8 cellular contexts compared by ENCODE assay signal in the genomic region with DNA sequence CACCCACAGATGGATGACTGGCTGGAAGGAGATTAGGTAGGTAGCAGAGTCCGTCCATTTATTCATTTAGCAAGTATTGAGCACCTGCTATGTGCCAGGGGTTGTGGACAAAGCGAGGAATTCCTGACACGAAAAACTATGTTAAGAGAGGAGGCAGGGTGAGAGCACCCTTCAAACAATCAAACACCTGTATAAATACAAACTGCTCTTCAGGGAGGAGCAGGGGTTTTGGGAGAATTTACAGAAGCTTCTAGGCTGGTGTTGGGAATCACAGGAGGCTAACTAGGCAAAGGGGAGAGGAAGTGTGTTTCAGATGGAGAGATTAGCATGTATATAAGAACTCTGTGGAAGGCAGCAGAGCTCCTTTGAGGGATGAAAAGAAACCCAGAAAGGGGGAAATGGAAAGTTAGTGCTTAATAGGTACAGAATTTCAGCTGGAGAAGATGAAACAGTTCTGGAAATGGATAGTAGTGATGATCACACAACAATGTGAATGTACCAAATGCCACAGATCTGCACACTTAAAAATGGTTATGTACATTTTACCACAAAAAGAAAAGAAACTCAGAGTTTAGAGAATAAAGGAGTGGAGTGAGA. TPM values are rescaled to one million over a fixed set of nuclear protein-coding genes. Genes with fewer than 3 reads are reported as not detected.
DNase-seq lines count a peak whose midpoint lies in the region; ATAC-seq, FAIRE-seq and TF ChIP-seq lines count a peak whose summit lies in the region.

No MANE protein-coding gene starts in this region.

- BruUV-seq in A673 (replicated peaks; lab: Mats Ljungman, UMichigan), result TSS peak; percentile 75

- CTCF ChIA-PET in A673 (lab: Charles Lee) (no interaction called here), HEK293T (lab: Yijun Ruan, JAX) (no interaction called here)

- H3K4me3 ChIP-seq in A673 (ENCODE audit: low read depth, low read length, poor library complexity, severe bottlenecking) (peak overlapping the region; percentile 76), HUES48 (ENCODE audit: low read depth, low read length) (peak overlapping the region; percentile 77), bronchial epithelial cell (ENCODE audit: low read depth, low read length) (peak overlapping the region; percentile 71), mucosa of rectum (ENCODE audit: low read length in 2 of 2) (peak overlapping the region; percentile 81 to 85)

- H3K9me3 ChIP-seq in A673 (ENCODE audit: low read depth, low read length, poor library complexity, severe bottlenecking) (no peaks in the 10 kb centered on the region), HUES48 (ENCODE audit: control insufficient read depth, insufficient read depth, low read length) (no peaks in the 10 kb centered on the region), mucosa of rectum (ENCODE audit: control insufficient read depth in 2 of 2, low read length in 2 of 2) (no peaks in the 10 kb centered on the region)

- H3K27ac ChIP-seq in A673 (ENCODE audit: low read depth, low read length, poor library complexity, severe bottlenecking) (peak overlapping the region; percentile 70), HUES48 (ENCODE audit: low read depth, low read length) (peak overlapping the region; percentile 97), mucosa of rectum (ENCODE audit: low read depth in 2 of 2, low read length in 2 of 2) (peak overlapping the region; percentile 82 to 84)

- POLR2A ChIA-PET in A673 (lab: Charles Lee; ENCODE audit: low non-redundant PET) (no interaction called here), HEK293T (lab: Yijun Ruan, JAX) (interaction anchor here (0.6 to 2.8 kb wide), 7 partner anchors 9 to 293 kb away, joined by 3 to 23 read pairs (median 5); partner anchors contain the start of genes NKTR and SS18L2)

- DNase-seq in A673 (ENCODE audit: low spot score), result no peak
- DNase-seq in bronchial epithelial cell (ENCODE audit: low read depth), result no peak
- no peak for DNase-seq in NK-92 treated with Interleukin-12 subunit alpha and Interleukin-12 subunit beta, amount 100 ng/mL, for 24 hours (lab: John Stamatoyannopoulos, UW)
- DNase-seq in stimulated activated naive CD4-positive, alpha-beta T cell (lab: John Stamatoyannopoulos, UW), result no peak
- DNase-seq in sciatic nerve (ENCODE audit: low spot score), result no peak
- no peak for DNase-seq in HEK293T (ENCODE audit: extremely low spot score)

- no peak for TF ChIP-seq CTCF in A673 (conservative IDR thresholded peaks at IDR 0.05; ENCODE audit: low read depth, low read length)
- TF ChIP-seq CTCF in bronchial epithelial cell (IDR thresholded peaks at IDR 0.05; ENCODE audit: insufficient read depth, low read length, severe bottlenecking), result no peak

- H3K9ac ChIP-seq in HUES48 (ENCODE audit: low read depth, low read length), result peak overlapping the region; percentile 84
- H3K9ac ChIP-seq in mucosa of rectum (ENCODE audit: low read depth in 1 of 2, low read length in 2 of 2), result peak overlapping the region; percentile 80

- no peak for FAIRE-seq in bronchial epithelial cell (lab: Jason Lieb, UNC)

- peaks cover 5% of the 10 kb centered on the region for H3K4me1 ChIP-seq in A673 (ENCODE audit: insufficient read depth, low read length, poor library complexity, severe bottlenecking)
- peaks cover 18% of the 10 kb centered on the region for H3K4me1 ChIP-seq in HUES48 (ENCODE audit: control insufficient read depth, insufficient read depth, low read length)
- peaks cover 6 to 7% of the 10 kb centered on the region in 2 donors for H3K4me1 ChIP-seq in mucosa of rectum (ENCODE audit: control insufficient read depth in 2 of 2, insufficient read depth in 2 of 2, low read length in 2 of 2)

- no peak for ATAC-seq in sciatic nerve

- H3K36me3 ChIP-seq in A673 (ENCODE audit: insufficient read depth, low read length, poor library complexity, severe bottlenecking) (no peaks in the 10 kb centered on the region), HUES48 (ENCODE audit: control insufficient read depth, insufficient read depth, low read length) (peaks cover 4% of the 10 kb centered on the region; the same call in 1 of the 2 replicates), bronchial epithelial cell (ENCODE audit: control insufficient read depth, insufficient read depth, low read length) (no peaks in the 10 kb centered on the region), mucosa of rectum (ENCODE audit: control insufficient read depth in 2 of 2, insufficient read depth in 2 of 2, low read length in 2 of 2) (peaks cover 0 to 2% of the 10 kb centered on the region in 2 donors)

- no peaks in the 10 kb centered on the region for H3K27me3 ChIP-seq in A673 (replicated peaks; ENCODE audit: insufficient read depth, low read depth, low read length, poor library complexity)
- no peaks in the 10 kb centered on the region for H3K27me3 ChIP-seq in HUES48 (ENCODE audit: control insufficient read depth, insufficient read depth, low read length)
- H3K27me3 ChIP-seq in bronchial epithelial cell (ENCODE audit: control insufficient read depth, insufficient read depth, low read length), result no peaks in the 10 kb centered on the region
- no peaks in the 10 kb centered on the region for H3K27me3 ChIP-seq in mucosa of rectum (ENCODE audit: control insufficient read depth in 2 of 2, insufficient read depth in 2 of 2, low read length in 2 of 2)

- intact Hi-C loops in A673 (cut with micrococcal nuclease; ENCODE audit: unreplicated experiment) (no loop called here), sciatic nerve (cut with DNase I) (loop anchor here (5.0 kb wide), 1 partner anchor 165 kb away; no protein-coding TSS in a partner anchor)

TF ChIP-seq in HEK293T, 16 proteins besides CTCF, POLR2A, EP300 and RAD21:
- TF ChIP-seq NFRKB (IDR thresholded peaks at IDR 0.05) (no peak), FOXK2 (IDR thresholded peaks at IDR 0.05) (no peak), ZNF384 (IDR thresholded peaks at IDR 0.05) (no peak), BHLHE40 (IDR thresholded peaks at IDR 0.05; ENCODE audit: borderline replicate concordance) (no peak), HDGF (IDR thresholded peaks at IDR 0.05; ENCODE audit: borderline replicate concordance) (no peak), LEF1 (IDR thresholded peaks at IDR 0.05; ENCODE audit: borderline replicate concordance) (no peak), SUZ12 (IDR thresholded peaks at IDR 0.05) (no peak), ELF4 (IDR thresholded peaks at IDR 0.05) (no peak), FOXA1 (IDR thresholded peaks at IDR 0.05) (no peak), CTBP1 (IDR thresholded peaks at IDR 0.05; ENCODE audit: borderline replicate concordance) (no peak), ARNT (IDR thresholded peaks at IDR 0.05) (no peak), TARDBP (IDR thresholded peaks at IDR 0.05) (no peak), L3MBTL2 (conservative IDR thresholded peaks at IDR 0.05) (no peak), SP1 (IDR thresholded peaks at IDR 0.05) (no peak), FOXM1 (IDR thresholded peaks at IDR 0.05; ENCODE audit: borderline replicate concordance) (no peak)
- TF ChIP-seq, protein P1, sequence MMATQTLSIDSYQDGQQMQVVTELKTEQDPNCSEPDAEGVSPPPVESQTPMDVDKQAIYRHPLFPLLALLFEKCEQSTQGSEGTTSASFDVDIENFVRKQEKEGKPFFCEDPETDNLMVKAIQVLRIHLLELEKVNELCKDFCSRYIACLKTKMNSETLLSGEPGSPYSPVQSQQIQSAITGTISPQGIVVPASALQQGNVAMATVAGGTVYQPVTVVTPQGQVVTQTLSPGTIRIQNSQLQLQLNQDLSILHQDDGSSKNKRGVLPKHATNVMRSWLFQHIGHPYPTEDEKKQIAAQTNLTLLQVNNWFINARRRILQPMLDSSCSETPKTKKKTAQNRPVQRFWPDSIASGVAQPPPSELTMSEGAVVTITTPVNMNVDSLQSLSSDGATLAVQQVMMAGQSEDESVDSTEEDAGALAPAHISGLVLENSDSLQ (IDR thresholded peaks at IDR 0.05), result no peak
TF ChIP-seq in HEK293T: peak in this region for 0.

RNA-seq across cellular contexts. Expression of gene SEC22C, which starts 0.8 kb away (rescaled TPM):
- total RNA-seq in A673 (2021) (28.9 and 29.5 TPM in 2 replicates), bronchial epithelial cell (44.7 and 55.0 TPM in 2 replicates), sciatic nerve (59.5 TPM)

RNA-seq across cellular contexts. Expression of gene SS18L2, which starts 8.1 kb away (rescaled TPM):
- total RNA-seq in A673 (2021), result 13.5 and 14.9 TPM in 2 replicates
- 22.1 and 25.0 TPM in 2 replicates for total RNA-seq in bronchial epithelial cell
- 16.0 TPM for total RNA-seq in sciatic nerve

RNA-seq across cellular contexts. Expression of gene NKTR, which starts 17.9 kb away (rescaled TPM):
- total RNA-seq in A673 (2021) (44.8 and 53.1 TPM in 2 replicates), bronchial epithelial cell (33.4 and 36.4 TPM in 2 replicates), sciatic nerve (149 TPM)
